In the genomic region with DNA sequence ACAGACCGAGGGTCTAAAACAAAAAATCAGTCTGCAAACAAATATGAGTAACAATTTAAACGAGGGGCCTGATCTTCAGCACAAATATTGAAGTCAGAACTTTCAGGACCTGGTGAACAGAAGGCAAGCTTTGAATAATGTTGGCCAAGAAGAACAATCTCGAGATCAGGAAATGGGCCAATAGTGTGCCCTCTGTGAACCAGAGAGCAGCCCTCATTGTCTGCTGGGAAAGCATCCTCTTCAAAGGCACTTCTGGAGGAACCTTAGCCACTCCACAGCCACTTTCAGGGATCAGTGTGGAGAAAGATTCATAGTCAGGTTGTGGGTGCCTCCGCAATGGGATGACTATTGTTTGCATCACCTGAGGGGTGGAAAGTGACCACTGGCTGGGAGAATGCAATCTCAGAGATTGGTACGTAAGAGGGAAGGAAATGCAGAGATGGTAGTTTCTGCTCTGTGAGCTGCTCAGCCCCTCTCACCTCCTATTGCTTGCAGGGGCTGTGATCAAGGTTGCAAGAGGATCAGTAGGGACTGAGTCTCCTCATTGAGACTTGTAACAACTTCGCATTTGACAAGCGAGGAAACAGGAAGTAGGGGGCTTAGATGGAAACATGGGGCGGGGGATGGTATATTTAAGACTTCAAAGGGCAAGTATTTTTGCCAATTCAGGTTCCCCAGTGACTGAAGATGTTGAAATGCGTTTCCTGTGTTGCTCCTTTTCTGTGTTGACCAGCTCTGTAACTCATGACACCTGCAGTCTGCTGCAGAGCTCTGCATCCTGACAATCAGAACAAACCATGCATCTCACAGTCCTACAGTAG, we compare ENCODE assay signal across 8 cellular contexts. TPM values are rescaled to one million over a fixed set of nuclear protein-coding genes. Genes with fewer than 3 reads are reported as not detected.
DNase-seq lines count a peak whose midpoint lies in the region; ATAC-seq and TF ChIP-seq lines count a peak whose summit lies in the region.

No MANE protein-coding gene starts in this region.

- DNase-seq in Jurkat, Clone E6-1 (ENCODE audit: low read depth, low spot score) = peak; percentile 80
- DNase-seq in activated naive CD8-positive, alpha-beta T cell treated with anti-CD3 and anti-CD28 coated beads for 36 hours = no peak
- DNase-seq in osteocyte (ENCODE audit: extremely low spot score, unreplicated experiment) (no peak), inferior parietal cortex (ENCODE audit: extremely low spot score) (no peak), nucleus accumbens (lab: John Stamatoyannopoulos, UW) (no peak), NCI-H2196 (lab: John Stamatoyannopoulos, UW; ENCODE audit: unreplicated experiment) (no peak)

- H3K4me1 Mint-ChIP-seq in activated naive CD8-positive, alpha-beta T cell treated with anti-CD3 and anti-CD28 coated beads for 36 hours = peaks cover 23% of the 10 kb centered on the region
- H3K4me1 Mint-ChIP-seq in osteocyte (ENCODE audit: unreplicated experiment) = peaks cover 36% of the 10 kb centered on the region

- H3K27me3 Mint-ChIP-seq in activated naive CD8-positive, alpha-beta T cell treated with anti-CD3 and anti-CD28 coated beads for 36 hours = no peaks in the 10 kb centered on the region
- H3K27me3 Mint-ChIP-seq in osteocyte (ENCODE audit: unreplicated experiment) = no peaks in the 10 kb centered on the region

- peaks cover 2% of the 10 kb centered on the region for H3K9me3 Mint-ChIP-seq in activated naive CD8-positive, alpha-beta T cell treated with anti-CD3 and anti-CD28 coated beads for 36 hours
- H3K9me3 Mint-ChIP-seq in osteocyte (ENCODE audit: unreplicated experiment) = peaks cover 4% of the 10 kb centered on the region

- no peaks in the 10 kb centered on the region for H3K36me3 Mint-ChIP-seq in activated naive CD8-positive, alpha-beta T cell treated with anti-CD3 and anti-CD28 coated beads for 36 hours
- H3K36me3 Mint-ChIP-seq in osteocyte (ENCODE audit: unreplicated experiment) = peaks cover 3% of the 10 kb centered on the region

- peak overlapping the region; percentile 60 for H3K27ac Mint-ChIP-seq in activated naive CD8-positive, alpha-beta T cell treated with anti-CD3 and anti-CD28 coated beads for 36 hours
- peak overlapping the region; percentile 86 for H3K27ac Mint-ChIP-seq in osteocyte (ENCODE audit: unreplicated experiment)

- H3K4me3 Mint-ChIP-seq in activated naive CD8-positive, alpha-beta T cell treated with anti-CD3 and anti-CD28 coated beads for 36 hours = peak overlapping the region; percentile 5
- no peak overlapping the region for H3K4me3 Mint-ChIP-seq in osteocyte (ENCODE audit: unreplicated experiment)

- TF ChIP-seq CTCF in osteocyte (IDR thresholded peaks at IDR 0.05) = no peak

- peak overlapping the region; percentile 2; the same call in 1 of the 2 replicates for H3K4me3 ChIP-seq in Jurkat, Clone E6-1 (ENCODE audit: low read length)

- peak; percentile 57 for ATAC-seq in GM18519 (IDR thresholded peaks at IDR 0.05; ENCODE audit: low FRiP score, unreplicated experiment)
- ATAC-seq in GM21423 (IDR thresholded peaks at IDR 0.05; ENCODE audit: unreplicated experiment) = no peak

RNA-seq across cellular contexts. Expression of gene IFRD1, which starts 28.4 kb away (rescaled TPM):
- 34.7 TPM for polyA plus RNA-seq in Jurkat, Clone E6-1 (2012; ENCODE audit: insufficient read depth, insufficient read length)
- 10 to 100 TPM; 53.5 to 55.1 TPM for total RNA-seq in activated naive CD8-positive, alpha-beta T cell treated with anti-CD3 and anti-CD28 coated beads for 36 hours
- total RNA-seq in osteocyte = 75.2 and 78.3 TPM in 2 replicates

RNA-seq across cellular contexts. Expression of gene LSMEM1, which starts 58.9 kb away (rescaled TPM):
- polyA plus RNA-seq in Jurkat, Clone E6-1 (2012; ENCODE audit: insufficient read depth, insufficient read length) = 0.63 TPM
- total RNA-seq in activated naive CD8-positive, alpha-beta T cell treated with anti-CD3 and anti-CD28 coated beads for 36 hours = under 1 TPM; 0.62 to 0.88 TPM
- total RNA-seq in osteocyte = 1.5 and 2.3 TPM in 2 replicates
